In genomic region chr7:97731736-97732370, GRCh38 we compare ENCODE assay signal across 12 cellular contexts. TPM values are rescaled to one million over a fixed set of nuclear protein-coding genes. Genes with fewer than 3 reads are reported as not detected.
DNase-seq lines count a peak whose midpoint lies in the region; ATAC-seq and TF ChIP-seq lines count a peak whose summit lies in the region.
"Had no signal": no experiment of that assay in that cellular context is flagged by ENCODE, and none has a peak within 500 bp of the region (broad histone marks: within the 10 kb centered on the region; RNA-seq: fewer than 3 reads in every experiment).

A gene with protein sequence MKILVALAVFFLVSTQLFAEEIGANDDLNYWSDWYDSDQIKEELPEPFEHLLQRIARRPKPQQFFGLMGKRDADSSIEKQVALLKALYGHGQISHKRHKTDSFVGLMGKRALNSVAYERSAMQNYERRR (plus strand): TSS chr7:97732086. CDS start chr7:97732613, 527 bp downstream.

- no peak for DNase-seq in astrocyte of the cerebellum (ENCODE audit: low read depth)
- DNase-seq in sciatic nerve (ENCODE audit: low spot score), result no peak
- DNase-seq in HAP-1 (ENCODE audit: low spot score in 2 of 2), result no peak
- no peak for DNase-seq in NCI-H2196 treated with DMSO at 0.1 percent for 48 hours (lab: John Stamatoyannopoulos, UW; ENCODE audit: unreplicated experiment)
- DNase-seq: NCI-H1417 treated with DMSO at 0.1 percent for 48 hours, psoas muscle, thyroid gland had no signal

- peak within 1 kb of the TSS; percentile 47; the same call in 1 of the 2 replicates for H3K9ac ChIP-seq in iPS-20b (ENCODE audit: low read depth, low read length)

- POLR2A ChIA-PET in HEK293 (lab: Yijun Ruan, JAX), result interaction anchor here (1.0 kb wide), 1 partner anchor 140 kb away, joined by 4 read pairs; the partner anchor contains the start of gene ASNS

- H3K9me3 ChIP-seq in HEK293 (ENCODE audit: control insufficient read depth, insufficient read depth, low read depth, low read length) (no peaks in the 10 kb centered on the region), iPS-20b (ENCODE audit: insufficient read depth, low read depth, low read length) (no peaks in the 10 kb centered on the region), HAP-1 (no peaks in the 10 kb centered on the region)
- H3K9me3 ChIP-seq: psoas muscle, thyroid gland had no signal

- CTCF ChIA-PET in HEK293 (lab: Yijun Ruan, JAX), result no interaction called here

- in situ Hi-C loops in astrocyte of the cerebellum (cut with HindIII; ENCODE audit: low sequenced_read_pairs), result no loop called here
- in situ Hi-C loops in HAP-1 (cut with MboI; ENCODE audit: low sequenced_read_pairs), result no loop called here

- ATAC-seq in sciatic nerve (peak; percentile 68), GM21367 (IDR thresholded peaks at IDR 0.05; ENCODE audit: unreplicated experiment) (no peak), GM21381 (IDR thresholded peaks at IDR 0.05; ENCODE audit: unreplicated experiment) (no peak)
- ATAC-seq: psoas muscle had no signal

- intact Hi-C loops in sciatic nerve (cut with DNase I), result no loop called here

- H3K36me3 ChIP-seq in HEK293 (ENCODE audit: control insufficient read depth in 2 of 2, insufficient read depth in 1 of 2, low read length in 2 of 2) (no peaks in the 10 kb centered on the region), iPS-20b (ENCODE audit: insufficient read depth, low read depth, low read length) (no peaks in the 10 kb centered on the region), HAP-1 (replicated peaks) (no peaks in the 10 kb centered on the region)
- H3K36me3 ChIP-seq: thyroid gland had no signal

- H3K27ac ChIP-seq in HEK293 (ENCODE audit: extremely low read depth, low read depth, low read length) (no peak within 1 kb of the TSS), iPS-20b (ENCODE audit: low read length) (no peak within 1 kb of the TSS)
- H3K27ac ChIP-seq: psoas muscle, thyroid gland had no signal

- H3K4me3 ChIP-seq in HEK293 (ENCODE audit: low read depth, low read length) (peak within 1 kb of the TSS; percentile 37), astrocyte of the cerebellum (ENCODE audit: low read depth, low read length) (peak within 1 kb of the TSS; percentile 10), iPS-20b (ENCODE audit: low read length) (peak within 1 kb of the TSS; percentile 74), HAP-1 (no peak within 1 kb of the TSS)
- H3K4me3 ChIP-seq: thyroid gland had no signal

- H3K4me1 ChIP-seq in HEK293 (ENCODE audit: control insufficient read depth, insufficient read depth, low read length) (no peaks in the 10 kb centered on the region; the same call in 1 of the 2 replicates), iPS-20b (ENCODE audit: insufficient read depth, low read length) (no peaks in the 10 kb centered on the region; the same call in 1 of the 2 replicates), HAP-1 (no peaks in the 10 kb centered on the region)
- H3K4me1 ChIP-seq: psoas muscle had no signal

- TF ChIP-seq CTCF in HEK293 (tag by site-specific recombination; IDR thresholded peaks at IDR 0.05) (no peak), astrocyte of the cerebellum (IDR thresholded peaks at IDR 0.05; ENCODE audit: low read depth, low read length, missing control alignments) (no peak)

- H3K27me3 ChIP-seq in iPS-20b (ENCODE audit: insufficient read depth, low read length) (peaks cover 75% of the 10 kb centered on the region), HAP-1 (ENCODE audit: low read depth) (peaks cover 49% of the 10 kb centered on the region)
- H3K27me3 ChIP-seq: thyroid gland had no signal

TF ChIP-seq in HEK293, 187 proteins besides CTCF, POLR2A, EP300 and RAD21 (continues in another document):
- TF ChIP-seq ZNF843 (tag by site-specific recombination; IDR thresholded peaks at IDR 0.05) (peak; percentile 49; the same call in 1 of the 2 replicates), ZNF324 (tag by site-specific recombination; IDR thresholded peaks at IDR 0.05) (peak; percentile 81), ZNF292 (tag by site-specific recombination; IDR thresholded peaks at IDR 0.05; ENCODE audit: borderline replicate concordance, low read depth) (no peak), ZNF140 (tag by site-specific recombination; IDR thresholded peaks at IDR 0.05) (no peak), ZNF560 (tag by site-specific recombination; IDR thresholded peaks at IDR 0.05; ENCODE audit: borderline replicate concordance) (no peak), ZNF366 (tag by site-specific recombination; conservative IDR thresholded peaks at IDR 0.05) (peak; percentile 62; the same call in 1 of the 2 replicates), ZNF629 (tag by site-specific recombination; IDR thresholded peaks at IDR 0.05) (peak; percentile 48), ZEB2 (tag by site-specific recombination; IDR thresholded peaks at IDR 0.05) (peak; percentile 79), PRDM1 (tag by site-specific recombination; IDR thresholded peaks at IDR 0.05) (peak; percentile 90), ZBTB6 (tag by site-specific recombination; IDR thresholded peaks at IDR 0.05) (peak; percentile 82), ZNF626 (tag by site-specific recombination; IDR thresholded peaks at IDR 0.05) (no peak), ZNF624 (tag by site-specific recombination; IDR thresholded peaks at IDR 0.05) (no peak), ZNF792 (tag by site-specific recombination; IDR thresholded peaks at IDR 0.05) (no peak), ZNF157 (tag by site-specific recombination; IDR thresholded peaks at IDR 0.05) (no peak), ZNF639 (tag by site-specific recombination; IDR thresholded peaks at IDR 0.05) (peak; percentile 35; the same call in 1 of the 2 replicates), ZNF561 (tag by site-specific recombination; IDR thresholded peaks at IDR 0.05; ENCODE audit: borderline replicate concordance) (no peak), ZNF223 (tag by site-specific recombination; IDR thresholded peaks at IDR 0.05) (peak; percentile 66; the same call in 1 of the 2 replicates), ZBTB20 (tag by site-specific recombination; IDR thresholded peaks at IDR 0.05) (no peak; the same call in 1 of the 2 replicates), KLF7 (tag by site-specific recombination; IDR thresholded peaks at IDR 0.05; ENCODE audit: borderline replicate concordance) (no peak)
- TF ChIP-seq, protein P1, sequence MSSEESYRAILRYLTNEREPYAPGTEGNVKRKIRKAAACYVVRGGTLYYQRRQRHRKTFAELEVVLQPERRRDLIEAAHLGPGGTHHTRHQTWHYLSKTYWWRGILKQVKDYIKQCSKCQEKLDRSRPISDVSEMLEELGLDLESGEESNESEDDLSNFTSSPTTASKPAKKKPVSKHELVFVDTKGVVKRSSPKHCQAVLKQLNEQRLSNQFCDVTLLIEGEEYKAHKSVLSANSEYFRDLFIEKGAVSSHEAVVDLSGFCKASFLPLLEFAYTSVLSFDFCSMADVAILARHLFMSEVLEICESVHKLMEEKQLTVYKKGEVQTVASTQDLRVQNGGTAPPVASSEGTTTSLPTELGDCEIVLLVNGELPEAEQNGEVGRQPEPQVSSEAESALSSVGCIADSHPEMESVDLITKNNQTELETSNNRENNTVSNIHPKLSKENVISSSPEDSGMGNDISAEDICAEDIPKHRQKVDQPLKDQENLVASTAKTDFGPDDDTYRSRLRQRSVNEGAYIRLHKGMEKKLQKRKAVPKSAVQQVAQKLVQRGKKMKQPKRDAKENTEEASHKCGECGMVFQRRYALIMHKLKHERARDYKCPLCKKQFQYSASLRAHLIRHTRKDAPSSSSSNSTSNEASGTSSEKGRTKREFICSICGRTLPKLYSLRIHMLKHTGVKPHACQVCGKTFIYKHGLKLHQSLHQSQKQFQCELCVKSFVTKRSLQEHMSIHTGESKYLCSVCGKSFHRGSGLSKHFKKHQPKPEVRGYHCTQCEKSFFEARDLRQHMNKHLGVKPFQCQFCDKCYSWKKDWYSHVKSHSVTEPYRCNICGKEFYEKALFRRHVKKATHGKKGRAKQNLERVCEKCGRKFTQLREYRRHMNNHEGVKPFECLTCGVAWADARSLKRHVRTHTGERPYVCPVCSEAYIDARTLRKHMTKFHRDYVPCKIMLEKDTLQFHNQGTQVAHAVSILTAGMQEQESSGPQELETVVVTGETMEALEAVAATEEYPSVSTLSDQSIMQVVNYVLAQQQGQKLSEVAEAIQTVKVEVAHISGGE (tag by site-specific recombination; conservative IDR thresholded peaks at IDR 0.05; ENCODE audit: low read depth), result 0 out of 2 replicates have a peak, but pooled peaks have one; percentile 22
- TF ChIP-seq, protein P2, sequence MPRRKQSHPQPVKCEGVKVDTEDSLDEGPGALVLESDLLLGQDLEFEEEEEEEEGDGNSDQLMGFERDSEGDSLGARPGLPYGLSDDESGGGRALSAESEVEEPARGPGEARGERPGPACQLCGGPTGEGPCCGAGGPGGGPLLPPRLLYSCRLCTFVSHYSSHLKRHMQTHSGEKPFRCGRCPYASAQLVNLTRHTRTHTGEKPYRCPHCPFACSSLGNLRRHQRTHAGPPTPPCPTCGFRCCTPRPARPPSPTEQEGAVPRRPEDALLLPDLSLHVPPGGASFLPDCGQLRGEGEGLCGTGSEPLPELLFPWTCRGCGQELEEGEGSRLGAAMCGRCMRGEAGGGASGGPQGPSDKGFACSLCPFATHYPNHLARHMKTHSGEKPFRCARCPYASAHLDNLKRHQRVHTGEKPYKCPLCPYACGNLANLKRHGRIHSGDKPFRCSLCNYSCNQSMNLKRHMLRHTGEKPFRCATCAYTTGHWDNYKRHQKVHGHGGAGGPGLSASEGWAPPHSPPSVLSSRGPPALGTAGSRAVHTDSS (tag by site-specific recombination; IDR thresholded peaks at IDR 0.05), result no peak

RNA-seq across cellular contexts. Expression of the gene that starts here (rescaled TPM):
- total RNA-seq in sciatic nerve, result 5.9 TPM
- total RNA-seq: psoas muscle; T-helper 2 cell treated with Interferon-gamma antibody and Interleukin-4, amounts not matched to agents 100 ng/mL and 5 ng/mL, for 36 hours had no signal
